In genomic region chr11:28110839-28111235, GRCh38 we compare ENCODE assay signal across 8 cellular contexts. TPM values are rescaled to one million over a fixed set of nuclear protein-coding genes. Genes with fewer than 3 reads are reported as not detected.
A peak's percentile ranks its signal among the peaks of the same experiment; 100 is the strongest.
DNase-seq lines count a peak whose midpoint lies in the region; ATAC-seq and TF ChIP-seq lines count a peak whose summit lies in the region.

No MANE protein-coding gene starts in this region.

- H3K4me3 Mint-ChIP-seq in dendritic cell treated with granulocyte-macrophage colony-stimulating factor and Interleukin-4, amounts not matched to agents 40 ng/mL and 50 ng/mL, for 4 days: peak overlapping the region; percentile 94
- peak overlapping the region; percentile 89 to 98 (median 96) for H3K4me3 Mint-ChIP-seq in naive thymus-derived CD4-positive, alpha-beta T cell

- peak overlapping the region; percentile 87 for H3K4me3 ChIP-seq in LNCaP clone FGC (ENCODE audit: low read depth, low read length)
- peak overlapping the region; percentile 85 for H3K4me3 ChIP-seq in naive thymus-derived CD4-positive, alpha-beta T cell (ENCODE audit: low read length)

- peak overlapping the region; percentile 97 for H3K27ac Mint-ChIP-seq in dendritic cell treated with granulocyte-macrophage colony-stimulating factor and Interleukin-4, amounts not matched to agents 40 ng/mL and 50 ng/mL, for 4 days
- H3K27ac Mint-ChIP-seq in naive thymus-derived CD4-positive, alpha-beta T cell: peak overlapping the region; percentile 96 to 100 (median 97)

- DNase-seq in AML-193 (lab: John Stamatoyannopoulos, UW) (peak; percentile 5 to 21), LNCaP clone FGC (ENCODE audit: low read depth) (no peak), T1000 (lab: John Stamatoyannopoulos, UW) (no peak), mucosa of gallbladder (ENCODE audit: low spot score) (no peak)
- peak in 1 of 9 donors; percentile 4 for DNase-seq in naive thymus-derived CD4-positive, alpha-beta T cell

- H3K36me3 ChIP-seq in naive thymus-derived CD4-positive, alpha-beta T cell (ENCODE audit: control insufficient read depth in 2 of 3, insufficient read depth in 3 of 3, low read length in 3 of 3): peaks cover 0 to 9% (median 0%) of the 10 kb centered on the region in 3 experiments

- no peaks in the 10 kb centered on the region for H3K9me3 ChIP-seq in naive thymus-derived CD4-positive, alpha-beta T cell (ENCODE audit: control insufficient read depth in 2 of 3, low read length in 3 of 3)

- CTCF ChIA-PET in naive thymus-derived CD4-positive, alpha-beta T cell (lab: Charles Lee): no interaction called here

- H3K9me3 Mint-ChIP-seq in dendritic cell treated with granulocyte-macrophage colony-stimulating factor and Interleukin-4, amounts not matched to agents 40 ng/mL and 50 ng/mL, for 4 days: no peaks in the 10 kb centered on the region
- no peaks in the 10 kb centered on the region for H3K9me3 Mint-ChIP-seq in naive thymus-derived CD4-positive, alpha-beta T cell

- peaks cover 19 to 27% of the 10 kb centered on the region in 2 donors for H3K4me1 ChIP-seq in naive thymus-derived CD4-positive, alpha-beta T cell (ENCODE audit: control insufficient read depth in 2 of 2, insufficient read depth in 2 of 2, low read length in 2 of 2)

- H3K27me3 Mint-ChIP-seq in dendritic cell treated with granulocyte-macrophage colony-stimulating factor and Interleukin-4, amounts not matched to agents 40 ng/mL and 50 ng/mL, for 4 days: no peaks in the 10 kb centered on the region
- no peaks in the 10 kb centered on the region for H3K27me3 Mint-ChIP-seq in naive thymus-derived CD4-positive, alpha-beta T cell

- peaks cover 35% of the 10 kb centered on the region for H3K4me1 Mint-ChIP-seq in dendritic cell treated with granulocyte-macrophage colony-stimulating factor and Interleukin-4, amounts not matched to agents 40 ng/mL and 50 ng/mL, for 4 days (ENCODE audit: low read depth)
- H3K4me1 Mint-ChIP-seq in naive thymus-derived CD4-positive, alpha-beta T cell: peaks cover 25 to 79% (median 68%) of the 10 kb centered on the region in 7 donors

- peak overlapping the region; percentile 92 for H3K27ac ChIP-seq in naive thymus-derived CD4-positive, alpha-beta T cell (ENCODE audit: low read depth, low read length)

- peaks cover 38% of the 10 kb centered on the region for H3K36me3 Mint-ChIP-seq in dendritic cell treated with granulocyte-macrophage colony-stimulating factor and Interleukin-4, amounts not matched to agents 40 ng/mL and 50 ng/mL, for 4 days (ENCODE audit: low read depth)
- peaks cover 6 to 12% (median 11%) of the 10 kb centered on the region in 5 donors for H3K36me3 Mint-ChIP-seq in naive thymus-derived CD4-positive, alpha-beta T cell

- ATAC-seq in naive thymus-derived CD4-positive, alpha-beta T cell: no peak
- ATAC-seq in HG03045 (IDR thresholded peaks at IDR 0.05; ENCODE audit: unreplicated experiment) (no peak), GM18498 (IDR thresholded peaks at IDR 0.05; ENCODE audit: unreplicated experiment) (no peak)

- intact Hi-C loops in dendritic cell treated with granulocyte-macrophage colony-stimulating factor and Interleukin-4, amounts not matched to agents 40 ng/mL and 50 ng/mL, for 4 days (cut with micrococcal nuclease): no loop called here
- intact Hi-C loops in naive thymus-derived CD4-positive, alpha-beta T cell (cut with micrococcal nuclease): no loop called here

- POLR2A ChIA-PET in naive thymus-derived CD4-positive, alpha-beta T cell (lab: Charles Lee): no interaction called here

- no peaks in the 10 kb centered on the region for H3K27me3 ChIP-seq in naive thymus-derived CD4-positive, alpha-beta T cell (ENCODE audit: control insufficient read depth in 2 of 2, insufficient read depth in 2 of 2, low read length in 2 of 2)

- TF ChIP-seq CTCF in LNCaP clone FGC (IDR thresholded peaks at IDR 0.05; ENCODE audit: control insufficient read depth, extremely low read depth, insufficient read depth): no peak

RNA-seq across cellular contexts. Expression of gene METTL15, which starts 2.6 kb away (rescaled TPM):
- 10 to 100 TPM in 4 of 5 experiments, 1 to 10 TPM in 1; 8.4 to 14.9 (median 13.8) TPM for total RNA-seq in naive thymus-derived CD4-positive, alpha-beta T cell
- 1 to 10 TPM; 6.0 TPM for polyA plus RNA-seq in naive thymus-derived CD4-positive, alpha-beta T cell
- 11.4 TPM for total RNA-seq in mucosa of gallbladder

RNA-seq across cellular contexts. Expression of gene KIF18A, which starts 2.9 kb away (rescaled TPM):
- total RNA-seq in naive thymus-derived CD4-positive, alpha-beta T cell: 10 to 100 TPM in 1 of 5 experiments, 1 to 10 TPM in 2, under 1 TPM in 2; 0.59 to 21.3 (median 1.8) TPM
- under 1 TPM; 0.48 to 0.58 TPM for polyA plus RNA-seq in naive thymus-derived CD4-positive, alpha-beta T cell
- total RNA-seq in mucosa of gallbladder: 1.0 TPM

Comparison
In these comparisons a context has a peak if more than half of its experiments do, and no peak if none do; other contexts are left out.
1. DNase-seq: peak in AML-193 (2 of 2); none in LNCaP clone FGC (single experiment), T1000 (single experiment) and mucosa of gallbladder (single experiment).